Comparison of ENCODE assay signal across 17 cellular contexts in the genomic region with DNA sequence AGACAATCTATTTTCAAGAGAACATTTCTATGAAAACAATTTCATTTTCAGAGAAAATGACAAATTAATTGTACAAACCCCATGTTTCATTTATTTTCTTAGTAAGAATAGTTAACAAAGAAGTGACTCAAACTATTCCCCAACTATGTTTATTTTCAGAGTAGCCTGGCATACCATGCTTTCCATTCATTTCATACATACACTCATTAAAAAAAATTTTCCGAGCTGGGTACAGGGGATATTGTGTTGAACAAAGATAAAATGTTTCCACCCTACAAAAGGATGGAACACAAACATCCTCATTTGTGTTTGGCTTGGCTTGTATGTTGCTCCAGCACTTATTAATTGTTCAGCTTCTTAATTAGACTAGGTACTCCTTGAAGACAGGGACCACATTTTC.
A peak's percentile ranks its signal among the peaks of the same experiment; 100 is the strongest.
DNase-seq lines count a peak whose midpoint lies in the region; TF ChIP-seq lines count a peak whose summit lies in the region.
"Had no signal": no experiment of that assay in that cellular context is flagged by ENCODE, and none has a peak within 500 bp of the region (broad histone marks: within the 10 kb centered on the region; RNA-seq: fewer than 3 reads in every experiment).

No MANE protein-coding gene starts in this region.

- H3K79me2 ChIP-seq in fibroblast of lung (ENCODE audit: control insufficient read depth, insufficient read depth, low read length): no peaks in the 10 kb centered on the region

- no peak overlapping the region for H3K4me3 ChIP-seq in fibroblast of lung (replicated peaks in 1 of 4; ENCODE audit: control extremely low read depth in 1 of 4, insufficient read depth in 1 of 4, low read depth in 3 of 4, low read length in 4 of 4)
- no peak overlapping the region for H3K4me3 ChIP-seq in neuronal stem cell (ENCODE audit: low read length in 2 of 2)
- H3K4me3 ChIP-seq: A549, BLaER1, GM12878, GM23248, HAP-1 had no signal

- no peaks in the 10 kb centered on the region for H3K4me1 ChIP-seq in fibroblast of lung (ENCODE audit: control insufficient read depth, extremely low read depth, insufficient read depth, low read length)
- no peaks in the 10 kb centered on the region for H3K4me1 ChIP-seq in neuronal stem cell (ENCODE audit: control insufficient read depth in 2 of 2, insufficient read depth in 1 of 2, low read depth in 1 of 2, low read length in 2 of 2)
- H3K4me1 ChIP-seq: A549, BLaER1 had no signal

- no peak overlapping the region for H3K23ac ChIP-seq in neuronal stem cell (ENCODE audit: low read depth, low read length, poor library complexity)

- H2BK120ac ChIP-seq in neuronal stem cell (ENCODE audit: low read depth, low read length): no peak overlapping the region

- H3K79me1 ChIP-seq in neuronal stem cell (ENCODE audit: low read depth, low read length): no peaks in the 10 kb centered on the region

- H3K36me3 ChIP-seq in fibroblast of lung (ENCODE audit: control insufficient read depth, insufficient read depth, low read length) (no peaks in the 10 kb centered on the region), neuronal stem cell (replicated peaks in 1 of 2; ENCODE audit: control insufficient read depth in 2 of 2, insufficient read depth in 2 of 2, low read length in 2 of 2) (peaks cover 0 to 5% of the 10 kb centered on the region in 2 donors)
- H3K36me3 ChIP-seq: BLaER1, HAP-1 had no signal

- DNase-seq in EH (ENCODE audit: low read depth) (peak; percentile 43), amniotic stem cell (lab: John Stamatoyannopoulos, UW) (peak; percentile 4), dermis blood vessel endothelial cell (peak; percentile 13), fibroblast of lung (ENCODE audit: low read depth in 2 of 2) (peak; percentile 4 to 34), kidney tubule cell (ENCODE audit: low spot score) (no peak), neuronal stem cell (ENCODE audit: low spot score) (no peak)
- DNase-seq in stimulated activated naive CD4-positive, alpha-beta T cell (lab: John Stamatoyannopoulos, UW): no peak
- DNase-seq in activated CD4-positive, CD25-positive, alpha-beta regulatory T cell (lab: John Stamatoyannopoulos, UW): no peak
- DNase-seq: CD4-positive, alpha-beta memory T cell; DMS153; DMS79; GM23248 had no signal

- H3K27me3 ChIP-seq in fibroblast of lung (ENCODE audit: control insufficient read depth, insufficient read depth, low read length) (no peaks in the 10 kb centered on the region), neuronal stem cell (ENCODE audit: control insufficient read depth in 3 of 3, insufficient read depth in 3 of 3, low read depth in 1 of 3, low read length in 3 of 3) (no peaks in the 10 kb centered on the region)
- H3K27me3 ChIP-seq: BLaER1 had no signal

- WGBS in neuronal stem cell (ENCODE audit: extremely low coverage in 2 of 2, insufficient read length in 2 of 2, insufficient replicate concordance in 1 of 2), 2 donors: no CpG with 5 or more reads among the region's 1 CpG

- no peaks in the 10 kb centered on the region for H4K20me1 ChIP-seq in fibroblast of lung (ENCODE audit: control insufficient read depth, extremely low read depth, insufficient read depth, low read length)
- H4K20me1 ChIP-seq: BLaER1 had no signal

- H2BK12ac ChIP-seq in neuronal stem cell (ENCODE audit: low read length): no peak overlapping the region

- no peak overlapping the region for H4K8ac ChIP-seq in neuronal stem cell (ENCODE audit: low read depth, low read length)

- no peak overlapping the region for H3K4ac ChIP-seq in neuronal stem cell (ENCODE audit: low read length)

- no peak overlapping the region for H3K18ac ChIP-seq in neuronal stem cell (ENCODE audit: low read length)

- no peak overlapping the region for H3K4me2 ChIP-seq in fibroblast of lung (ENCODE audit: extremely low read depth, insufficient read depth, low read length)
- H3K4me2 ChIP-seq in neuronal stem cell (ENCODE audit: insufficient read depth, low read length, poor library complexity, severe bottlenecking): no peak overlapping the region
- H3K4me2 ChIP-seq: A549, BLaER1 had no signal

- no peak overlapping the region for H2BK15ac ChIP-seq in neuronal stem cell (ENCODE audit: low read length)

- H2AFZ ChIP-seq in fibroblast of lung (ENCODE audit: low read length) (no peak overlapping the region), neuronal stem cell (ENCODE audit: low read length) (no peak overlapping the region)
- H2AFZ ChIP-seq: GM23248 had no signal

- H4K91ac ChIP-seq in neuronal stem cell (ENCODE audit: low read depth, low read length, poor library complexity): no peak overlapping the region

- no peak overlapping the region for H2AK5ac ChIP-seq in neuronal stem cell (ENCODE audit: low read depth, low read length)

- TF ChIP-seq CTCF in fibroblast of lung (conservative IDR thresholded peaks at IDR 0.05 in 1 of 2, IDR thresholded peaks at IDR 0.05 in 1 of 2; ENCODE audit: low read depth in 1 of 2, low read length in 2 of 2): no peak

- H3K14ac ChIP-seq in neuronal stem cell (ENCODE audit: low read length): no peak overlapping the region

- H2BK5ac ChIP-seq in neuronal stem cell (ENCODE audit: low read length): no peak overlapping the region

- H3K9ac ChIP-seq in fibroblast of lung (ENCODE audit: insufficient read depth, low read length): no peak overlapping the region
- no peak overlapping the region for H3K9ac ChIP-seq in neuronal stem cell (ENCODE audit: low read depth, low read length, poor library complexity)
- H3K9ac ChIP-seq: BLaER1, GM23248 had no signal

- H3K27ac ChIP-seq in fibroblast of lung (ENCODE audit: insufficient read depth, low read length): no peak overlapping the region
- H3K27ac ChIP-seq in neuronal stem cell (replicated peaks; ENCODE audit: low read length): no peak overlapping the region
- H3K27ac ChIP-seq: 22Rv1, A549, BLaER1, GM23248 had no signal

- H3K9me3 ChIP-seq in fibroblast of lung (ENCODE audit: control insufficient read depth, insufficient read depth, low read depth, low read length) (no peaks in the 10 kb centered on the region), neuronal stem cell (replicated peaks in 1 of 2; ENCODE audit: control insufficient read depth in 2 of 2, insufficient read depth in 1 of 2, low read depth in 1 of 2, low read length in 2 of 2) (no peaks in the 10 kb centered on the region)
- H3K9me3 ChIP-seq: A549, BLaER1, HAP-1 had no signal

Comparison
In these comparisons a context has a peak if more than half of its experiments do, and no peak if none do; other contexts are left out.
1. DNase-seq: peak in EH (single experiment), amniotic stem cell (single experiment), dermis blood vessel endothelial cell (single experiment) and fibroblast of lung (2 of 2); none in stimulated activated naive CD4-positive, alpha-beta T cell (0 of 6), kidney tubule cell (single experiment), activated CD4-positive, CD25-positive, alpha-beta regulatory T cell (0 of 4) and neuronal stem cell (single experiment).